ENCODE assay signal across 9 cellular contexts in the genomic region with DNA sequence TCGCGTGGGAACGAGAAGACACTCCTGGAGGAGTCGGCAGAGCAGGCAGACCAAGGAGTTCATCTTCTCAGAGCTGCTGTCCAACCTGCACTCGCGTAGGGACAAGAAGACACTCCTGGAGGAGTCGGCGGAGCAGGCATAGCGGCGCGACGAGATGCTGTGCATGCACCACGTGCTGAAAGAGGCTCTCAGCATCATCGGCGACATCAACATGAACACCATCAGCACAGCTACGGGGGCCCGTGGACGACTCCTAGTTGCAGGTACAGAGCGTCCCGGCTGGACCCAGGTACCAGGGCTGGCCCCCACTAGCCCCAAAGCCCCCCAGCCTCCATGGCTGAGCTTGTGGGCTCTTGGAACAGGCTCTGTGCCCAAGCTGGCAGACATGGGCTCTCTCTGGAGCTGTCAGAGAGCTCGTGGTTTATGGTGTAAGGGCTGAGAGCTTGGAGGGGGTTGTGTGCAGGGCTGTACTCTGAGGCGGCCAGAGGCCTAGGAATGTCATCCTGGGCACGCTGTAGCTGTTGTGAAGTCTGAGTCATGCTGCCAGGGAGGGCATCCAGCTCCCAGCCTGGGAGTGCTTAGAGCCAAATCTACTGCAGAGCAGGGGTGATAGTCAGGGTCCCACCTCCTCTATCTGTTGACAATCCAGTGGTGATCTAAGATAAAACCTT. TPM values are rescaled to one million over a fixed set of nuclear protein-coding genes. Genes with fewer than 3 reads are reported as not detected.
A peak's percentile ranks its signal among the peaks of the same experiment; 100 is the strongest.
DNase-seq lines count a peak whose midpoint lies in the region; ATAC-seq and TF ChIP-seq lines count a peak whose summit lies in the region.
"Not testable (repeated sequence)": the region's sequence is repeated elsewhere in the genome, so short reads cannot be mapped to it uniquely, and the experiment has no call there.
"Had no signal": no experiment of that assay in that cellular context is flagged by ENCODE, and none has a peak within 500 bp of the region (broad histone marks: within the 10 kb centered on the region; RNA-seq: fewer than 3 reads in every experiment).

No MANE protein-coding gene starts in this region.

- not testable (repeated sequence) for TF ChIP-seq CTCF in gastrocnemius medialis (IDR thresholded peaks at IDR 0.05 in 4 of 5, conservative IDR thresholded peaks at IDR 0.05 in 1 of 5)

- TF ChIP-seq POLR2A in gastrocnemius medialis (IDR thresholded peaks at IDR 0.05), result not testable (repeated sequence)

- DNase-seq in Caki2 (ENCODE audit: low read depth) (peak; percentile 13), HT1080 (ENCODE audit: low read depth) (peak; percentile 62), RPMI7951 (ENCODE audit: low read depth) (peak; percentile 39), adipocyte (ENCODE audit: low read depth) (peak; percentile 9), myocyte (ENCODE audit: low read depth) (peak; percentile 23)
- DNase-seq in Right ventricle myocardium inferior (ENCODE audit: missing footprints); right cardiac atrium; gastrocnemius medialis: not testable (repeated sequence)

- not testable (repeated sequence) for H3K4me1 ChIP-seq in adipocyte (ENCODE audit: control insufficient read depth, insufficient read depth, low read length); right cardiac atrium (ENCODE audit: control insufficient read depth, insufficient read depth, low read length); gastrocnemius medialis

- H3K36me3 ChIP-seq in adipocyte (ENCODE audit: control insufficient read depth, insufficient read depth, low read length, severe bottlenecking); gastrocnemius medialis: not testable (repeated sequence)

- H3K27ac ChIP-seq in right cardiac atrium (ENCODE audit: low read length); gastrocnemius medialis: not testable (repeated sequence)

- not testable (repeated sequence) for H3K27me3 ChIP-seq in adipocyte (replicated peaks; ENCODE audit: control insufficient read depth, insufficient read depth, low read length); right cardiac atrium (ENCODE audit: control insufficient read depth, insufficient read depth); gastrocnemius medialis

- 89% methylated on average over 22 of the region's 23 CpGs for WGBS in right cardiac atrium

- H3K9ac ChIP-seq in adipocyte (ENCODE audit: low read length), result not testable (repeated sequence)

- peak; percentile 92 for ATAC-seq in Right ventricle myocardium inferior
- ATAC-seq in right cardiac atrium, result peak; percentile 76 to 82
- ATAC-seq in gastrocnemius medialis, result peak; percentile 41 to 63

- not testable (repeated sequence) for H3K4me3 ChIP-seq in adipocyte (ENCODE audit: low read length); right cardiac atrium (ENCODE audit: low read length); gastrocnemius medialis

- in situ Hi-C loops in Caki2 (cut with HindIII; ENCODE audit: low pct_unique_long_range_greater_than_20kb, low sequenced_read_pairs); gastrocnemius medialis (cut with MboI; ENCODE audit: low sequenced_read_pairs in 4 of 4): not testable (repeated sequence)

- H3K9me3 ChIP-seq in adipocyte (ENCODE audit: control insufficient read depth, low read length); right cardiac atrium (ENCODE audit: control insufficient read depth, low read length); gastrocnemius medialis: not testable (repeated sequence)

- intact Hi-C loops in Right ventricle myocardium inferior (cut with DNase I); right cardiac atrium (cut with DNase I); gastrocnemius medialis (cut with DNase I; ENCODE audit: low total_unique reads): not testable (repeated sequence)

RNA-seq across cellular contexts. Expression of a gene that starts 38.5 kb away (rescaled TPM):
- total RNA-seq in Caki2 (2014; rRNA removed; shearing (Covaris generic); ENCODE audit: low replicate concordance), result not detected in 2 replicates
- total RNA-seq in HT1080 (2014; rRNA removed; shearing (Covaris generic)), result 0.14 TPM in 1 of 2 replicates, not detected in the other
- not detected in 2 replicates for polyA plus RNA-seq in HT1080 (2015; cell fraction: cytosol; rRNA removed)
- not detected in 2 replicates for polyA plus RNA-seq in HT1080 (2015; cell fraction: nucleus; rRNA removed)
- not detected in 2 replicates for total RNA-seq in RPMI7951 (2014; rRNA removed; shearing (Covaris generic))
- total RNA-seq in Right ventricle myocardium inferior, result not detected
- not detected for total RNA-seq in right cardiac atrium
- not detected for polyA plus RNA-seq in right cardiac atrium
- not detected in 2 replicates for total RNA-seq in myocyte
- not detected for polyA plus RNA-seq in myocyte (2012)
- not detected for total RNA-seq in gastrocnemius medialis
- total RNA-seq: CD8-positive, alpha-beta memory T cell had no signal
- polyA plus RNA-seq: CD8-positive, alpha-beta memory T cell had no signal

RNA-seq across cellular contexts. Expression of a gene that starts 40.5 kb away (rescaled TPM):
- total RNA-seq in Caki2 (2014; rRNA removed; shearing (Covaris generic); ENCODE audit: low replicate concordance), result 17.6 and 20.8 TPM in 2 replicates
- 7.1 and 10.9 TPM in 2 replicates for total RNA-seq in HT1080 (2014; rRNA removed; shearing (Covaris generic))
- 3.8 and 4.0 TPM in 2 replicates for polyA plus RNA-seq in HT1080 (2015; cell fraction: cytosol; rRNA removed)
- 4.4 and 6.4 TPM in 2 replicates for polyA plus RNA-seq in HT1080 (2015; cell fraction: nucleus; rRNA removed)
- total RNA-seq in RPMI7951 (2014; rRNA removed; shearing (Covaris generic)), result 10.7 and 12.1 TPM in 2 replicates
- 31.9 TPM for total RNA-seq in Right ventricle myocardium inferior
- 10 to 100 TPM; 16.4 to 26.8 (median 24.2) TPM for total RNA-seq in right cardiac atrium
- polyA plus RNA-seq in right cardiac atrium, result 10.0 TPM
- 26.2 and 48.0 TPM in 2 replicates for total RNA-seq in myocyte
- 9.5 TPM for polyA plus RNA-seq in myocyte (2012)
- total RNA-seq in gastrocnemius medialis, result 10 to 100 TPM; 38.3 to 69.9 (median 55.4) TPM

RNA-seq across cellular contexts. Expression of a gene that starts 47.2 kb away (rescaled TPM):
- total RNA-seq in Caki2 (2014; rRNA removed; shearing (Covaris generic); ENCODE audit: low replicate concordance), result 0.09 TPM in 1 of 2 replicates, not detected in the other
- 0.30 and 0.51 TPM in 2 replicates for total RNA-seq in HT1080 (2014; rRNA removed; shearing (Covaris generic))
- 0.03 TPM in 1 of 2 replicates, not detected in the other for polyA plus RNA-seq in HT1080 (2015; cell fraction: cytosol; rRNA removed)
- polyA plus RNA-seq in HT1080 (2015; cell fraction: nucleus; rRNA removed), result 0.18 and 0.32 TPM in 2 replicates
- 0.10 and 0.72 TPM in 2 replicates for total RNA-seq in RPMI7951 (2014; rRNA removed; shearing (Covaris generic))
- total RNA-seq in Right ventricle myocardium inferior (not detected), right cardiac atrium (not detected), myocyte (not detected in 2 replicates), gastrocnemius medialis (not detected)
- polyA plus RNA-seq in right cardiac atrium, result not detected
- polyA plus RNA-seq in myocyte (2012), result not detected
- total RNA-seq: CD8-positive, alpha-beta memory T cell had no signal
- polyA plus RNA-seq: CD8-positive, alpha-beta memory T cell had no signal
